In genomic region chrX:13647709-13648212, GRCh38 we compare ENCODE assay signal across 8 cellular contexts. TPM values are rescaled to one million over a fixed set of nuclear protein-coding genes. Genes with fewer than 3 reads are reported as not detected.
DNase-seq lines count a peak whose midpoint lies in the region; ATAC-seq and TF ChIP-seq lines count a peak whose summit lies in the region.

No MANE protein-coding gene starts in this region.

- no peaks in the 10 kb centered on the region for H3K27me3 ChIP-seq in right cardiac atrium (ENCODE audit: control insufficient read depth, insufficient read depth)

- intact Hi-C loops in right cardiac atrium (cut with DNase I) = loop anchor here (2.0 to 5.0 kb wide), 2 partner anchors 140 to 141 kb away; no protein-coding TSS in a partner anchor

- peaks cover 21% of the 10 kb centered on the region for H3K4me1 Mint-ChIP-seq in activated T-cell treated with anti-CD3 and anti-CD28 coated beads, Interleukin-2, amount 50 U/mL, for 4 hours (ENCODE audit: low read depth)

- H3K9me3 Mint-ChIP-seq in activated T-cell treated with anti-CD3 and anti-CD28 coated beads, Interleukin-2, amount 50 U/mL, for 4 hours = no peaks in the 10 kb centered on the region

- DNase-seq in GDM1 (lab: John Stamatoyannopoulos, UW) (peak; percentile 7), OCI-M1 (lab: John Stamatoyannopoulos, UW) (peak; percentile 97), right cardiac atrium (peak; percentile 60 to 76 (median 66)), GM10266 (ENCODE audit: extremely low spot score) (no peak), NCI-H1694 treated with DMSO at 0.1 percent for 48 hours (lab: John Stamatoyannopoulos, UW) (no peak), NAMALWA (ENCODE audit: low spot score) (no peak)
- peak; percentile 57 for DNase-seq in activated T-cell treated with anti-CD3 and anti-CD28 coated beads, Interleukin-2, amount 50 U/mL, for 4 hours
- peak; percentile 14 for DNase-seq in stimulated activated CD8-positive, alpha-beta memory T cell treated with anti-CD3 and anti-CD28 coated beads, Interleukin-12 subunit alpha, Interleukin-12 subunit beta, amount 100 ng/mL, for 24 hours (ENCODE audit: extremely low read depth)

- no peak overlapping the region for H3K4me3 ChIP-seq in right cardiac atrium (ENCODE audit: low read length)

- peaks cover 3% of the 10 kb centered on the region for H3K4me1 ChIP-seq in right cardiac atrium (ENCODE audit: control insufficient read depth, insufficient read depth, low read length)

- H3K9me3 ChIP-seq in right cardiac atrium (ENCODE audit: control insufficient read depth, low read length) = no peaks in the 10 kb centered on the region

- peak overlapping the region; percentile 45 for H3K27ac ChIP-seq in right cardiac atrium (ENCODE audit: low read length)

- H3K27me3 Mint-ChIP-seq in activated T-cell treated with anti-CD3 and anti-CD28 coated beads, Interleukin-2, amount 50 U/mL, for 4 hours (ENCODE audit: low read depth) = no peaks in the 10 kb centered on the region

- no peaks in the 10 kb centered on the region for H3K36me3 Mint-ChIP-seq in activated T-cell treated with anti-CD3 and anti-CD28 coated beads, Interleukin-2, amount 50 U/mL, for 4 hours (ENCODE audit: insufficient read depth)

- H3K4me3 Mint-ChIP-seq in activated T-cell treated with anti-CD3 and anti-CD28 coated beads, Interleukin-2, amount 50 U/mL, for 4 hours = peak overlapping the region; percentile 31

- no peak for TF ChIP-seq CTCF in GM10266 (IDR thresholded peaks at IDR 0.05; ENCODE audit: control insufficient read depth, insufficient read depth, low read depth, missing control alignments)

- 19% methylated on average over 8 of the region's 8 CpGs for WGBS in right cardiac atrium

- peak; percentile 84 to 89 for ATAC-seq in activated T-cell treated with anti-CD3 and anti-CD28 coated beads, Interleukin-2, amount 50 U/mL, for 4 hours
- ATAC-seq in right cardiac atrium = peak; percentile 71 to 79

RNA-seq across cellular contexts. Expression of gene TCEANC, which starts 5.2 kb away (rescaled TPM):
- total RNA-seq in activated T-cell treated with anti-CD3 and anti-CD28 coated beads, Interleukin-2, amount 50 U/mL, for 4 hours = 1 to 10 TPM; 1.4 to 2.2 (median 1.4) TPM
- 1 to 10 TPM; 4.0 to 6.7 (median 4.5) TPM for total RNA-seq in right cardiac atrium
- 1.5 TPM for polyA plus RNA-seq in right cardiac atrium

RNA-seq across cellular contexts. Expression of gene RAB9A, which starts 41.2 kb away (rescaled TPM):
- total RNA-seq in activated T-cell treated with anti-CD3 and anti-CD28 coated beads, Interleukin-2, amount 50 U/mL, for 4 hours = 10 to 100 TPM; 11.8 to 17.8 (median 17.3) TPM
- total RNA-seq in right cardiac atrium = 10 to 100 TPM; 18.5 to 20.6 (median 19.5) TPM
- polyA plus RNA-seq in right cardiac atrium = 19.4 TPM

Comparison
In these comparisons a context has a peak if more than half of its experiments do, and no peak if none do; other contexts are left out.
1. DNase-seq: peak in GDM1 (single experiment), OCI-M1 (single experiment), activated T-cell treated with anti-CD3 and anti-CD28 coated beads, Interleukin-2, amount 50 U/mL, for 4 hours (single experiment), right cardiac atrium (3 of 3) and stimulated activated CD8-positive, alpha-beta memory T cell treated with anti-CD3 and anti-CD28 coated beads, Interleukin-12 subunit alpha, Interleukin-12 subunit beta, amount 100 ng/mL, for 24 hours (single experiment); none in GM10266 (single experiment), NCI-H1694 treated with DMSO at 0.1 percent for 48 hours (single experiment) and NAMALWA (single experiment).